9 cellular contexts compared by ENCODE assay signal in genomic region chr1:169692766-169693460, GRCh38. TPM values are rescaled to one million over a fixed set of nuclear protein-coding genes. Genes with fewer than 3 reads are reported as not detected.
DNase-seq lines count a peak whose midpoint lies in the region; ATAC-seq and FAIRE-seq lines count a peak whose summit lies in the region.
"Had no signal": no experiment of that assay in that cellular context is flagged by ENCODE, and none has a peak within 500 bp of the region (broad histone marks: within the 10 kb centered on the region; RNA-seq: fewer than 3 reads in every experiment).

No MANE protein-coding gene starts in this region.

- H3K4me2 ChIP-seq in BLaER1 treated with 17β-estradiol and CSF1 and Interleukin-3, amounts not matched to agents 10 nM and 100 nM, result peak overlapping the region; percentile 56 to 88 (median 70); a peak in 20 of 22 replicates

- H3K27me3 ChIP-seq in BLaER1 treated with 17β-estradiol and CSF1 and Interleukin-3, amounts not matched to agents 10 nM and 100 nM, result no peaks in the 10 kb centered on the region

- peak overlapping the region in 7 of 11 experiments; percentile 21 to 56 (median 53); a peak in 12 of 22 replicates for H3K27ac ChIP-seq in BLaER1 treated with 17β-estradiol and CSF1 and Interleukin-3, amounts not matched to agents 10 nM and 100 nM

- H3K9me3 Mint-ChIP-seq in activated T-cell treated with anti-CD3 and anti-CD28 coated beads, Interleukin-2, amount 50 U/mL, for 72 hours, result no peaks in the 10 kb centered on the region

- H3K4me3 Mint-ChIP-seq in activated T-cell treated with anti-CD3 and anti-CD28 coated beads, Interleukin-2, amount 50 U/mL, for 72 hours, result peak overlapping the region; percentile 68 to 82

- H4K20me1 ChIP-seq in BLaER1 treated with 17β-estradiol and CSF1 and Interleukin-3, amounts not matched to agents 10 nM and 100 nM, result no peaks in the 10 kb centered on the region

- H3K9ac ChIP-seq in BLaER1 treated with 17β-estradiol and CSF1 and Interleukin-3, amounts not matched to agents 10 nM and 100 nM, result peak overlapping the region in 1 of 11 experiments; percentile 12; a peak in 2 of 22 replicates

- H3K4me1 Mint-ChIP-seq in activated T-cell treated with anti-CD3 and anti-CD28 coated beads, Interleukin-2, amount 50 U/mL, for 72 hours (ENCODE audit: low read depth), result peaks cover 55% of the 10 kb centered on the region

- no peaks in the 10 kb centered on the region for H3K27me3 Mint-ChIP-seq in activated T-cell treated with anti-CD3 and anti-CD28 coated beads, Interleukin-2, amount 50 U/mL, for 72 hours (ENCODE audit: low read depth)

- DNase-seq in activated T-cell treated with anti-CD3 and anti-CD28 coated beads, Interleukin-2, amount 50 U/mL, for 72 hours, result peak; percentile 68
- DNase-seq in T-helper 9 cell, result no peak
- no peak for DNase-seq in urothelium cell line (ENCODE audit: low spot score)
- no peak for DNase-seq in NOMO-1 (lab: John Stamatoyannopoulos, UW; ENCODE audit: unreplicated experiment in 2 of 2)
- DNase-seq in DMS 273 (lab: John Stamatoyannopoulos, UW; ENCODE audit: unreplicated experiment), result no peak
- DNase-seq: activated CD8-positive, alpha-beta memory T cell treated with anti-CD3 and anti-CD28 coated beads, Interleukin-2, amount 50 U/mL, for 48 hours had no signal

- FAIRE-seq in urothelium cell line (lab: Jason Lieb, UNC), result no peak

- peak overlapping the region; percentile 98 for H3K27ac Mint-ChIP-seq in activated T-cell treated with anti-CD3 and anti-CD28 coated beads, Interleukin-2, amount 50 U/mL, for 72 hours

- peak; percentile 44 for ATAC-seq in GM18873 (IDR thresholded peaks at IDR 0.05; ENCODE audit: low FRiP score, unreplicated experiment)
- peak; percentile 40 for ATAC-seq in HG03108 (IDR thresholded peaks at IDR 0.05; ENCODE audit: unreplicated experiment)
- ATAC-seq in activated T-cell treated with anti-CD3 and anti-CD28 coated beads, Interleukin-2, amount 50 U/mL, for 72 hours (replicated peaks in 1 of 2), result peak; percentile 82 to 83

- H3K36me3 Mint-ChIP-seq in activated T-cell treated with anti-CD3 and anti-CD28 coated beads, Interleukin-2, amount 50 U/mL, for 72 hours (ENCODE audit: insufficient read depth in 2 of 2), result peaks cover 17 to 29% of the 10 kb centered on the region in 2 donors

- H3K36me3 ChIP-seq in BLaER1 treated with 17β-estradiol and CSF1 and Interleukin-3, amounts not matched to agents 10 nM and 100 nM, result no peaks in the 10 kb centered on the region

- H3K9me3 ChIP-seq in BLaER1 treated with 17β-estradiol and CSF1 and Interleukin-3, amounts not matched to agents 10 nM and 100 nM (replicated peaks in 1 of 11), result no peaks in the 10 kb centered on the region

- H3K4me1 ChIP-seq in BLaER1 treated with 17β-estradiol and CSF1 and Interleukin-3, amounts not matched to agents 10 nM and 100 nM, result peaks cover 47 to 63% (median 59%) of the 10 kb centered on the region in 10 experiments

- H3K4me3 ChIP-seq in BLaER1 treated with 17β-estradiol and CSF1 and Interleukin-3, amounts not matched to agents 10 nM and 100 nM, result no peak overlapping the region

RNA-seq across cellular contexts. Expression of gene SELL, which starts 18.5 kb away (rescaled TPM):
- total RNA-seq in activated T-cell treated with anti-CD3 and anti-CD28 coated beads, Interleukin-2, amount 50 U/mL, for 72 hours, result 100 to 1,000 TPM; 211 to 331 TPM

RNA-seq across cellular contexts. Expression of gene SELE, which starts 41.0 kb away (rescaled TPM):
- not detected for total RNA-seq in activated T-cell treated with anti-CD3 and anti-CD28 coated beads, Interleukin-2, amount 50 U/mL, for 72 hours

Comparison
In these comparisons a context has a peak if more than half of its experiments do, and no peak if none do; other contexts are left out.
1. DNase-seq: peak in activated T-cell treated with anti-CD3 and anti-CD28 coated beads, Interleukin-2, amount 50 U/mL, for 72 hours (2 of 2); none in T-helper 9 cell (single experiment), urothelium cell line (single experiment), NOMO-1 (0 of 2) and DMS 273 (single experiment).
2. Peak in every context shown above with its lines, with median percentiles within 50 percentile points of each other: ATAC-seq.